Comparison of ENCODE assay signal across 29 cellular contexts in the genomic region with DNA sequence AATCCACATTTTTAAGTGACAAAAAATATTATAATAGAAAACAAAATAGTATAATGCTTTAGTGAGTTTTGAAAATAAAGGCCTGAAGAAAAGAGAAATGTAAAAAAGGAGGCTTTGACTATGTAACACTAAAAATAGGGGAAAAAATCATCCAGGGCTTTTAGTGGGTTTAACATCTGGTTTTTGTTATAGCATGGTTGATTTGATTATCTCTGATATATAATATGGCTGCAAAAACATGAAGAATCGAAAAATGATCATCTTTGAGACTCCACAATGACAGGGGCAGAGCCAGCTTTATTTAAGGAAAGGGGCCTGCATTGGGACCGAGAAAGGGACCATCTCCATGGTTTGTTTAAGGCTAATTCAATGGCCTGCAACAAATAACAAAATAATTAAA.
"Had no signal": no experiment of that assay in that cellular context is flagged by ENCODE, and none has a peak within 500 bp of the region (broad histone marks: within the 10 kb centered on the region; RNA-seq: fewer than 3 reads in every experiment).

No MANE protein-coding gene starts in this region.

- H3K4me1 ChIP-seq: Peyer's patch had no signal

- H3K27ac Mint-ChIP-seq: activated CD4-positive, alpha-beta T cell treated with anti-CD3 and anti-CD28 coated beads, Interleukin-2, amount 10 ng/mL, durations not matched to agents 24 days and 14 days; activated CD8-positive, alpha-beta T cell treated with anti-CD3 and anti-CD28 coated beads, Interleukin-2, amount 10 ng/mL, durations not matched to agents 7 days and 5 days; activated naive CD4-positive, alpha-beta T cell treated with anti-CD3 and anti-CD28 coated beads, Interleukin-2, amount 50 U/mL, for 72 hours; activated T-cell treated with anti-CD3 and anti-CD28 coated beads, Interleukin-2, amount 50 U/mL, for 24 hours; activated T-helper 2 cell treated with anti-CD3 and anti-CD28 coated beads, Interferon-gamma antibody, Interleukin-2, Interleukin-4, amounts not matched to agents 10 μg/mL and 5 μg/mL and 100 μg/mL, durations not matched to agents 14 hours and 24 hours and 36 hours; brain; T-helper 1 cell treated with Interleukin-12 subunit alpha and Interleukin-12 subunit beta and Interleukin-4 antibody, amounts not matched to agents 30 μg/mL and 1 μg/mL, for 36 hours; T-helper 2 cell treated with Interferon-gamma antibody and Interleukin-4, amounts not matched to agents 5 μg/mL and 100 μg/mL, for 36 hours had no signal

- H3K4me1 Mint-ChIP-seq: activated CD4-positive, alpha-beta T cell treated with anti-CD3 and anti-CD28 coated beads, Interleukin-2, amount 10 ng/mL, durations not matched to agents 24 days and 14 days had no signal

- H3K9me3 ChIP-seq: Peyer's patch, SJSA1 had no signal

- H3K4me3 Mint-ChIP-seq: activated CD4-positive, alpha-beta T cell treated with anti-CD3 and anti-CD28 coated beads, Interleukin-2, amount 10 ng/mL, durations not matched to agents 24 days and 14 days; activated CD8-positive, alpha-beta T cell treated with anti-CD3 and anti-CD28 coated beads, Interleukin-2, amount 10 ng/mL, durations not matched to agents 7 days and 5 days; activated T-cell treated with anti-CD3 and anti-CD28 coated beads, Interleukin-2, amount 50 U/mL, for 24 hours; brain; T-helper 1 cell treated with Interleukin-12 subunit alpha and Interleukin-12 subunit beta and Interleukin-4 antibody, amounts not matched to agents 30 μg/mL and 1 μg/mL, for 36 hours; T-helper 2 cell treated with Interferon-gamma antibody and Interleukin-4, amounts not matched to agents 5 μg/mL and 100 μg/mL, for 36 hours had no signal

- ATAC-seq: activated CD8-positive, alpha-beta T cell treated with anti-CD3 and anti-CD28 coated beads, Interleukin-2, amount 10 ng/mL, durations not matched to agents 7 days and 5 days; activated naive CD4-positive, alpha-beta T cell treated with anti-CD3 and anti-CD28 coated beads, Interleukin-2, amount 50 U/mL, for 72 hours; K562; PC-3 had no signal

- H3K36me3 Mint-ChIP-seq: activated naive CD4-positive, alpha-beta T cell treated with anti-CD3 and anti-CD28 coated beads, Interleukin-2, amount 50 U/mL, for 72 hours; brain had no signal

- DNase-seq: activated CD4-positive, alpha-beta T cell treated with anti-CD3 and anti-CD28 coated beads, Interleukin-2, amount 10 ng/mL, durations not matched to agents 24 days and 14 days; activated CD4-positive, alpha-beta T cell treated with anti-CD3 and anti-CD28 coated beads, Interleukin-2, amount 50 U/mL, for 4 hours; activated CD8-positive, alpha-beta T cell treated with anti-CD3 and anti-CD28 coated beads, Interleukin-2, amount 10 ng/mL, durations not matched to agents 7 days and 5 days; activated gamma-delta T cell; activated naive CD4-positive, alpha-beta T cell treated with Interleukin-2 at 50 U/mL for 16 hours; activated T-cell treated with anti-CD3 and anti-CD28 coated beads, Interleukin-2, amount 50 U/mL, for 24 hours; anterior cingulate cortex; caudate nucleus; cerebellar nuclear complex; Kasumi-1; NCI-H1092 treated with DMSO at 0.1 percent for 48 hours; NCI-H1417; NCI-H187 treated with DMSO at 0.1 percent for 48 hours; NCI-H2081; NCI-H226; NCI-H446 treated with DMSO at 0.1 percent for 48 hours; NCI-H524; NCI-H82; PC-3; Peyer's patch; RPMI8226; SHP77 treated with DMSO at 0.1 percent for 48 hours had no signal

- H3K36me3 ChIP-seq: Peyer's patch, SJSA1 had no signal

- H3K27me3 ChIP-seq: Peyer's patch, SJSA1 had no signal

- H3K27me3 Mint-ChIP-seq: activated CD4-positive, alpha-beta T cell treated with anti-CD3 and anti-CD28 coated beads, Interleukin-2, amount 10 ng/mL, durations not matched to agents 24 days and 14 days; activated T-cell treated with anti-CD3 and anti-CD28 coated beads, Interleukin-2, amount 50 U/mL, for 24 hours; brain had no signal

- H3K27ac ChIP-seq: Peyer's patch, SJSA1 had no signal

- H3K9me3 Mint-ChIP-seq: activated CD4-positive, alpha-beta T cell treated with anti-CD3 and anti-CD28 coated beads, Interleukin-2, amount 10 ng/mL, durations not matched to agents 24 days and 14 days; activated naive CD4-positive, alpha-beta T cell treated with anti-CD3 and anti-CD28 coated beads, Interleukin-2, amount 50 U/mL, for 72 hours; activated T-cell treated with anti-CD3 and anti-CD28 coated beads, Interleukin-2, amount 50 U/mL, for 24 hours; activated T-helper 2 cell treated with anti-CD3 and anti-CD28 coated beads, Interferon-gamma antibody, Interleukin-2, Interleukin-4, amounts not matched to agents 10 μg/mL and 5 μg/mL and 100 μg/mL, durations not matched to agents 14 hours and 24 hours and 36 hours; T-helper 1 cell treated with Interleukin-12 subunit alpha and Interleukin-12 subunit beta and Interleukin-4 antibody, amounts not matched to agents 30 μg/mL and 1 μg/mL, for 36 hours; T-helper 2 cell treated with Interferon-gamma antibody and Interleukin-4, amounts not matched to agents 5 μg/mL and 100 μg/mL, for 36 hours had no signal

- H3K4me3 ChIP-seq: K562, Peyer's patch, SJSA1 had no signal
